21 cellular contexts compared by ENCODE assay signal in genomic region chr1:82731216-82731615, GRCh38.
"Had no signal": no experiment of that assay in that cellular context is flagged by ENCODE, and none has a peak within 500 bp of the region (broad histone marks: within the 10 kb centered on the region; RNA-seq: fewer than 3 reads in every experiment).

No MANE protein-coding gene starts in this region.

- DNase-seq: activated CD4-positive, alpha-beta memory T cell treated with anti-CD3 and anti-CD28 coated beads, Interleukin-2, amount 10 ng/mL, durations not matched to agents 7 days and 5 days; activated CD4-positive, alpha-beta T cell treated with anti-CD3 and anti-CD28 coated beads for 1 hour; activated CD4-positive, alpha-beta T cell treated with anti-CD3 and anti-CD28 coated beads for 4 hours; activated CD4-positive, alpha-beta T cell treated with anti-CD3 and anti-CD28 coated beads, Interleukin-2, amount 10 ng/mL, durations not matched to agents 7 days and 5 days; activated CD4-positive, alpha-beta T cell treated with anti-CD3 and anti-CD28 coated beads, Interleukin-2, amount 50 U/mL, for 4 hours; activated CD8-positive, alpha-beta memory T cell treated with anti-CD3 and anti-CD28 coated beads, Interleukin-2, amount 50 U/mL, for 48 hours; activated gamma-delta T cell; activated naive CD4-positive, alpha-beta T cell; activated naive CD4-positive, alpha-beta T cell treated with anti-CD3 and anti-CD28 coated beads, Interleukin-2, amount 10 ng/mL, durations not matched to agents 7 days and 5 days; activated naive CD8-positive, alpha-beta T cell treated with anti-CD3 and anti-CD28 coated beads, Interleukin-2, amount 10 ng/mL, durations not matched to agents 7 days and 5 days; activated T-cell treated with anti-CD3 and anti-CD28 coated beads for 4 hours; activated T-cell treated with anti-CD3 and anti-CD28 coated beads, Interleukin-2, amount 50 U/mL, for 24 hours; activated T-cell treated with anti-CD3 and anti-CD28 coated beads, Interleukin-2, amount 50 U/mL, for 72 hours; amniotic stem cell; anterior cingulate cortex; brain microvascular endothelial cell; cortex of kidney; effector CD8-positive, alpha-beta T cell; foreskin fibroblast; head of caudate nucleus; T-helper 2 cell had no signal
